In genomic region chr2:134716716-134717585, GRCh38 we compare ENCODE assay signal across 12 cellular contexts. TPM values are rescaled to one million over a fixed set of nuclear protein-coding genes. Genes with fewer than 3 reads are reported as not detected.
DNase-seq lines count a peak whose midpoint lies in the region; ATAC-seq, FAIRE-seq and TF ChIP-seq lines count a peak whose summit lies in the region.
"Had no signal": no experiment of that assay in that cellular context is flagged by ENCODE, and none has a peak within 500 bp of the region (broad histone marks: within the 10 kb centered on the region; RNA-seq: fewer than 3 reads in every experiment).

No MANE protein-coding gene starts in this region.

- no peak overlapping the region for H2BK120ac ChIP-seq in mesenchymal stem cell (ENCODE audit: low read depth, low read length)

- H4K91ac ChIP-seq in mesenchymal stem cell (ENCODE audit: low read length) = no peak overlapping the region

- DNase-seq in CD4-positive, alpha-beta T cell = no peak
- DNase-seq in Calu3 = no peak
- DNase-seq in mesenchymal stem cell = no peak
- no peak for DNase-seq in NCI-H1417 treated with DMSO at 0.1 percent for 48 hours (lab: John Stamatoyannopoulos, UW)
- no peak for DNase-seq in NCI-H1417 (lab: John Stamatoyannopoulos, UW)
- DNase-seq in GM12892 (ENCODE audit: insufficient read length) = no peak
- DNase-seq: MG63, NCI-H510A treated with DMSO at 0.1 percent for 48 hours, SIG-M5 had no signal

- H2BK12ac ChIP-seq in mesenchymal stem cell (ENCODE audit: low read length in 2 of 2) = no peak overlapping the region

- TSS peak; percentile 33 for BruUV-seq in Calu3 (replicated peaks; lab: Mats Ljungman, UMichigan)

- no peak overlapping the region for H4K8ac ChIP-seq in mesenchymal stem cell (ENCODE audit: low read length)

- no peak for FAIRE-seq in GM12892 (lab: Jason Lieb, UNC)

- H3K4me2 ChIP-seq in mesenchymal stem cell (ENCODE audit: low read length, poor library complexity, severe bottlenecking) = peak overlapping the region; percentile 85

- H3K9ac ChIP-seq in mesenchymal stem cell (ENCODE audit: low read length) = no peak overlapping the region

- TF ChIP-seq CTCF in CD4-positive, alpha-beta T cell (IDR thresholded peaks at IDR 0.05) = no peak
- TF ChIP-seq CTCF in Calu3 (IDR thresholded peaks at IDR 0.05; ENCODE audit: unreplicated experiment) = no peak

- H3K9me3 Mint-ChIP-seq in CD4-positive, alpha-beta T cell = no peaks in the 10 kb centered on the region
- H3K9me3 Mint-ChIP-seq in Calu3 (ENCODE audit: low read depth, unreplicated experiment) = no peaks in the 10 kb centered on the region
- H3K9me3 Mint-ChIP-seq in activated T-helper 17 cell treated with anti-CD3 and anti-CD28 coated beads, Interleukin-2, amount 50 U/mL, for 72 hours = no peaks in the 10 kb centered on the region

- H3K36me3 Mint-ChIP-seq in CD4-positive, alpha-beta T cell (ENCODE audit: low read depth) = no peaks in the 10 kb centered on the region
- peaks cover 21% of the 10 kb centered on the region for H3K36me3 Mint-ChIP-seq in Calu3 (ENCODE audit: insufficient read depth, unreplicated experiment)
- peaks cover 8% of the 10 kb centered on the region for H3K36me3 Mint-ChIP-seq in activated T-helper 17 cell treated with anti-CD3 and anti-CD28 coated beads, Interleukin-2, amount 50 U/mL, for 72 hours (ENCODE audit: low read depth)

- H3K14ac ChIP-seq in mesenchymal stem cell (ENCODE audit: low read length in 2 of 2) = no peak overlapping the region

- no peak for ATAC-seq in CD4-positive, alpha-beta T cell (ENCODE audit: poor library complexity)
- no peak for ATAC-seq in activated T-helper 17 cell treated with anti-CD3 and anti-CD28 coated beads, Interleukin-2, amount 50 U/mL, for 72 hours (replicated peaks)
- ATAC-seq in HG03196 (IDR thresholded peaks at IDR 0.05; ENCODE audit: unreplicated experiment) = no peak
- ATAC-seq: GM12878 had no signal

- H3K4me3 Mint-ChIP-seq in CD4-positive, alpha-beta T cell = peak overlapping the region; percentile 76
- H3K4me3 Mint-ChIP-seq in Calu3 (ENCODE audit: low read depth, unreplicated experiment) = peak overlapping the region; percentile 79
- peak overlapping the region; percentile 68 for H3K4me3 Mint-ChIP-seq in activated T-helper 17 cell treated with anti-CD3 and anti-CD28 coated beads, Interleukin-2, amount 50 U/mL, for 72 hours

- peaks cover 39% of the 10 kb centered on the region for H3K4me1 Mint-ChIP-seq in CD4-positive, alpha-beta T cell (ENCODE audit: low read depth)
- peaks cover 15% of the 10 kb centered on the region for H3K4me1 Mint-ChIP-seq in Calu3 (ENCODE audit: low read depth, unreplicated experiment)
- peaks cover 12% of the 10 kb centered on the region for H3K4me1 Mint-ChIP-seq in activated T-helper 17 cell treated with anti-CD3 and anti-CD28 coated beads, Interleukin-2, amount 50 U/mL, for 72 hours

- intact Hi-C loops in CD4-positive, alpha-beta T cell (cut with DNase I, micrococcal nuclease) = loop anchor here in 1 of 2 experiments (5.0 kb wide), 1 partner anchor 45 kb away; no protein-coding TSS in a partner anchor
- intact Hi-C loops in Calu3 (cut with micrococcal nuclease; ENCODE audit: unreplicated experiment) = no loop called here

- H3K27ac ChIP-seq in CD4-positive, alpha-beta T cell (ENCODE audit: low read depth, low read length) = no peak overlapping the region
- no peak overlapping the region for H3K27ac ChIP-seq in mesenchymal stem cell (ENCODE audit: low read length, poor library complexity, severe bottlenecking)

- peaks cover 74% of the 10 kb centered on the region for H3K27me3 Mint-ChIP-seq in CD4-positive, alpha-beta T cell
- H3K27me3 Mint-ChIP-seq in Calu3 (ENCODE audit: unreplicated experiment) = peaks cover 60% of the 10 kb centered on the region
- H3K27me3 Mint-ChIP-seq in activated T-helper 17 cell treated with anti-CD3 and anti-CD28 coated beads, Interleukin-2, amount 50 U/mL, for 72 hours = peaks cover 46% of the 10 kb centered on the region

- peaks cover 54% of the 10 kb centered on the region for H3K27me3 ChIP-seq in CD4-positive, alpha-beta T cell (ENCODE audit: control insufficient read depth, insufficient read depth, low read length)
- H3K27me3 ChIP-seq in mesenchymal stem cell (ENCODE audit: control insufficient read depth in 1 of 2, insufficient read depth in 1 of 2, low read length in 2 of 2) = peaks cover 0 to 92% of the 10 kb centered on the region in 2 experiments

- H3K18ac ChIP-seq in mesenchymal stem cell (ENCODE audit: low read depth in 1 of 2, low read length in 2 of 2) = no peak overlapping the region

- TF ChIP-seq POLR2A in GM12892 (IDR thresholded peaks at IDR 0.05; ENCODE audit: low read depth, low read length) = no peak

- 64% methylated on average over 13 of the region's 17 CpGs for WGBS in mesenchymal stem cell

- CTCF ChIA-PET in CD4-positive, alpha-beta T cell (lab: Charles Lee) = no interaction called here
- CTCF ChIA-PET in Calu3 (lab: Charles Lee) = interaction anchor here (0.6 kb wide), 1 partner anchor 266 kb away, joined by 5 read pairs; no protein-coding TSS in a partner anchor

- no peak overlapping the region for H3K27ac Mint-ChIP-seq in CD4-positive, alpha-beta T cell
- H3K27ac Mint-ChIP-seq in Calu3 (ENCODE audit: unreplicated experiment) = no peak overlapping the region
- H3K27ac Mint-ChIP-seq in activated T-helper 17 cell treated with anti-CD3 and anti-CD28 coated beads, Interleukin-2, amount 50 U/mL, for 72 hours = no peak overlapping the region

- H3K4ac ChIP-seq in mesenchymal stem cell (ENCODE audit: low read depth in 1 of 2, low read length in 2 of 2) = no peak overlapping the region

- peaks cover 16% of the 10 kb centered on the region for H3K79me1 ChIP-seq in mesenchymal stem cell (replicated peaks; ENCODE audit: low read length, poor library complexity, severe bottlenecking)

- H3K23ac ChIP-seq in mesenchymal stem cell (ENCODE audit: low read length in 2 of 2) = no peak overlapping the region

- H2BK15ac ChIP-seq in mesenchymal stem cell (ENCODE audit: low read depth, poor library complexity, severe bottlenecking) = no peak overlapping the region

- peaks cover 18% of the 10 kb centered on the region for H3K4me1 ChIP-seq in mesenchymal stem cell (ENCODE audit: control insufficient read depth, insufficient read depth, low read depth, low read length)

- H3K9me3 ChIP-seq in CD4-positive, alpha-beta T cell (ENCODE audit: control insufficient read depth, low read length) = no peaks in the 10 kb centered on the region
- H3K9me3 ChIP-seq in mesenchymal stem cell (ENCODE audit: control insufficient read depth, low read length) = no peaks in the 10 kb centered on the region
- H3K9me3 ChIP-seq: MG63 had no signal

- no peak overlapping the region for H2BK5ac ChIP-seq in mesenchymal stem cell (ENCODE audit: low read depth, low read length, poor library complexity, severe bottlenecking)

- H2AK5ac ChIP-seq in mesenchymal stem cell (ENCODE audit: low read length, severe bottlenecking) = no peak overlapping the region

- no peaks in the 10 kb centered on the region for H3K36me3 ChIP-seq in mesenchymal stem cell (ENCODE audit: control insufficient read depth in 1 of 2, insufficient read depth in 2 of 2, low read depth in 1 of 2, low read length in 2 of 2)
- H3K36me3 ChIP-seq: MG63 had no signal

- H3K4me3 ChIP-seq in mesenchymal stem cell (ENCODE audit: insufficient read depth in 1 of 2, low read depth in 1 of 2, low read length in 2 of 2) = no peak overlapping the region
- H3K4me3 ChIP-seq: GM12878, MG63 had no signal

- H2AFZ ChIP-seq in mesenchymal stem cell (ENCODE audit: low read depth, low read length) = no peak overlapping the region

- POLR2A ChIA-PET in CD4-positive, alpha-beta T cell (lab: Charles Lee) = no interaction called here

RNA-seq across cellular contexts. Expression of gene TMEM163, which starts 1.8 kb away (rescaled TPM):
- total RNA-seq in CD4-positive, alpha-beta T cell = under 1 TPM; 0.14 to 0.47 TPM
- 2.5 and 3.5 TPM in 2 replicates for total RNA-seq in Calu3 (2022)
- total RNA-seq in activated T-helper 17 cell treated with anti-CD3 and anti-CD28 coated beads, Interleukin-2, amount 50 U/mL, for 72 hours = 1 to 10 TPM in 1 of 2 donors, under 1 TPM in 1; 0.26 to 1.3 TPM
- polyA plus RNA-seq in mesenchymal stem cell (2013, experiment 1 of 2) = 0.07 TPM
- polyA plus RNA-seq in mesenchymal stem cell (2013, experiment 2 of 2) = 0.05 TPM
- polyA plus RNA-seq in GM12892 (2012; ENCODE audit: missing spikeins) = 0.89 TPM
